ENCODE assay signal across 8 cellular contexts in genomic region chr5:177446184-177447065, GRCh38. TPM values are rescaled to one million over a fixed set of nuclear protein-coding genes. Genes with fewer than 3 reads are reported as not detected.
DNase-seq lines count a peak whose midpoint lies in the region; ATAC-seq, FAIRE-seq and TF ChIP-seq lines count a peak whose summit lies in the region.

Gene PRR7, plus strand, starts transcription at chr5:177446814. Its CDS starts 8,254 bp downstream, at chr5:177455068.

- peak; percentile 49 for DNase-seq in DMS 273 treated with DMSO at 0.1 percent for 48 hours (lab: John Stamatoyannopoulos, UW)
- DNase-seq in HTR-8/SVneo (ENCODE audit: insufficient read length, low spot score) = peak; percentile 73
- peak; percentile 55 to 66 for DNase-seq in SHP77 (lab: John Stamatoyannopoulos, UW)
- peak; percentile 75 for DNase-seq in activated naive CD4-positive, alpha-beta T cell treated with Interleukin-2 at 50 U/mL for 16 hours
- DNase-seq in germinal center (ENCODE audit: low spot score) = peak; percentile 85
- DNase-seq in nucleus accumbens (lab: John Stamatoyannopoulos, UW) = peak in 52 of 56 donors; percentile 27 to 86 (median 67)
- peak; percentile 80 for DNase-seq in upper lobe of right lung

- peak; percentile 81 for FAIRE-seq in HTR-8/SVneo (lab: Jason Lieb, UNC)

- H3K9me3 ChIP-seq in upper lobe of right lung = no peaks in the 10 kb centered on the region

- H3K4me1 ChIP-seq in upper lobe of right lung = peaks cover 22% of the 10 kb centered on the region

- H3K27me3 ChIP-seq in upper lobe of right lung = peaks cover 13% of the 10 kb centered on the region

- TF ChIP-seq CTCF in upper lobe of right lung (IDR thresholded peaks at IDR 0.05) = no peak

- peaks cover 11% of the 10 kb centered on the region for H3K36me3 ChIP-seq in upper lobe of right lung

- ATAC-seq in GM19467 (IDR thresholded peaks at IDR 0.05; ENCODE audit: unreplicated experiment) (peak; percentile 42), upper lobe of right lung (peak; percentile 79)

- no peak within 1 kb of the TSS for H3K27ac ChIP-seq in upper lobe of right lung

- peak within 1 kb of the TSS; percentile 52 for H3K4me3 ChIP-seq in upper lobe of right lung

- intact Hi-C loops in upper lobe of right lung (cut with DNase I) = no loop called here

RNA-seq across cellular contexts. Expression of gene PRR7, which starts in this region (rescaled TPM):
- 2.1 TPM for total RNA-seq in upper lobe of right lung
